In the genomic region with DNA sequence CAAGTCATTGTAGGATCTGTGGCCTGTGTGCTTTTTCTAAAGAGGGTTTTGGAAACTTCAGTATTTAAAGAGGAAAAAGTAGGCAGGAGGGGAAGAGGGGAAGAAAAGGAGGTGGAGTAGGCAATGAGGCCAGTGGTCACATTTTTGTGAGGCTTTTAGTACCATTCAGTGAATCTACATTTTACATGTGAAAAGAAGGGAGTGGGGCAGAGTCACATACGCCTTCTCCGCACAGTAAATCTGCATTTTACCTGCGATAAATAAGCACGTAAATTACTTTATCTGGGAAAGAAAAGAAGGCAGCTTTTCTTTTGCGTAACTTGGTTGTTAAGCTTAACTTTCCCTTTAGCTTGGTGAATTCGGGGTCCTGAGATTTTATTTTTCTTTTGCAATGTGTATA, we compare ENCODE assay signal across 18 cellular contexts. TPM values are rescaled to one million over a fixed set of nuclear protein-coding genes. Genes with fewer than 3 reads are reported as not detected.
DNase-seq lines count a peak whose midpoint lies in the region; ATAC-seq lines count a peak whose summit lies in the region.
"Had no signal": no experiment of that assay in that cellular context is flagged by ENCODE, and none has a peak within 500 bp of the region (broad histone marks: within the 10 kb centered on the region; RNA-seq: fewer than 3 reads in every experiment).

No MANE protein-coding gene starts in this region.

- no peaks in the 10 kb centered on the region for H3K9me3 Mint-ChIP-seq in activated T-cell treated with anti-CD3 and anti-CD28 coated beads, Interleukin-2, amount 50 U/mL, for 72 hours
- H3K9me3 Mint-ChIP-seq in activated T-cell treated with anti-CD3 and anti-CD28 coated beads, Interleukin-2, amount 50 U/mL, for 24 hours = no peaks in the 10 kb centered on the region
- no peaks in the 10 kb centered on the region for H3K9me3 Mint-ChIP-seq in central memory CD8-positive, alpha-beta T cell
- H3K9me3 Mint-ChIP-seq in stimulated activated memory B cell treated with anti-CD40 and anti-IgM and Interleukin-4, amounts not matched to agents 10 μg/mL and 1 μg/mL and 100 μg/mL, for 72 hours = no peaks in the 10 kb centered on the region

- 87% methylated on average over 6 of the region's 6 CpGs for WGBS in HUES64

- DNase-seq in activated T-cell treated with anti-CD3 and anti-CD28 coated beads, Interleukin-2, amount 50 U/mL, for 72 hours = no peak
- no peak for DNase-seq in activated T-cell treated with anti-CD3 and anti-CD28 coated beads, Interleukin-2, amount 50 U/mL, for 24 hours
- DNase-seq in central memory CD8-positive, alpha-beta T cell (ENCODE audit: low spot score in 2 of 2) = no peak
- no peak for DNase-seq in DMS79 treated with DMSO at 0.1 percent for 48 hours (lab: John Stamatoyannopoulos, UW)
- DNase-seq: DMS 273 treated with DMSO at 0.1 percent for 48 hours, H7, NCI-H1048, NCI-H1436 treated with DMSO at 0.1 percent for 48 hours, NCI-H2029 treated with DMSO at 0.1 percent for 48 hours, NCI-H510A treated with DMSO at 0.1 percent for 48 hours, NCI-H82 had no signal

- H3K36me3 ChIP-seq in HUES64 (ENCODE audit: insufficient read depth, low read length) = no peaks in the 10 kb centered on the region

- H3K4me3 ChIP-seq in HUES64 (ENCODE audit: low read length) = no peak overlapping the region
- H3K4me3 ChIP-seq: BLaER1 had no signal

- no peak for ATAC-seq in activated T-cell treated with anti-CD3 and anti-CD28 coated beads, Interleukin-2, amount 50 U/mL, for 72 hours (replicated peaks in 1 of 2)
- no peak for ATAC-seq in central memory CD8-positive, alpha-beta T cell (replicated peaks; ENCODE audit: extremely low read depth, poor library complexity, severe bottlenecking)
- ATAC-seq in stimulated activated memory B cell treated with anti-CD40 and anti-IgM and Interleukin-4, amounts not matched to agents 10 μg/mL and 1 μg/mL and 100 μg/mL, for 72 hours = no peak
- no peak for ATAC-seq in HG03521 (IDR thresholded peaks at IDR 0.05; ENCODE audit: unreplicated experiment)
- no peak for ATAC-seq in GM19395 (IDR thresholded peaks at IDR 0.05; ENCODE audit: unreplicated experiment)

- peaks cover 9% of the 10 kb centered on the region for H3K27me3 Mint-ChIP-seq in activated T-cell treated with anti-CD3 and anti-CD28 coated beads, Interleukin-2, amount 50 U/mL, for 72 hours (ENCODE audit: low read depth)
- no peaks in the 10 kb centered on the region for H3K27me3 Mint-ChIP-seq in activated T-cell treated with anti-CD3 and anti-CD28 coated beads, Interleukin-2, amount 50 U/mL, for 24 hours
- H3K27me3 Mint-ChIP-seq in central memory CD8-positive, alpha-beta T cell = no peaks in the 10 kb centered on the region
- no peaks in the 10 kb centered on the region for H3K27me3 Mint-ChIP-seq in stimulated activated memory B cell treated with anti-CD40 and anti-IgM and Interleukin-4, amounts not matched to agents 10 μg/mL and 1 μg/mL and 100 μg/mL, for 72 hours

- H3K9ac ChIP-seq in HUES64 (ENCODE audit: low read depth, low read length) = no peak overlapping the region
- H3K9ac ChIP-seq: BLaER1 had no signal

- no peak overlapping the region for H3K4me3 Mint-ChIP-seq in activated T-cell treated with anti-CD3 and anti-CD28 coated beads, Interleukin-2, amount 50 U/mL, for 72 hours
- no peak overlapping the region for H3K4me3 Mint-ChIP-seq in activated T-cell treated with anti-CD3 and anti-CD28 coated beads, Interleukin-2, amount 50 U/mL, for 24 hours
- peak overlapping the region; percentile 0 for H3K4me3 Mint-ChIP-seq in central memory CD8-positive, alpha-beta T cell
- H3K4me3 Mint-ChIP-seq in stimulated activated memory B cell treated with anti-CD40 and anti-IgM and Interleukin-4, amounts not matched to agents 10 μg/mL and 1 μg/mL and 100 μg/mL, for 72 hours = no peak overlapping the region

- H3K27ac ChIP-seq in HUES64 (ENCODE audit: low read depth, low read length) = peak overlapping the region; percentile 71; the same call in 1 of the 2 replicates
- H3K27ac ChIP-seq: BLaER1 had no signal

- peaks cover 46% of the 10 kb centered on the region for H3K4me1 Mint-ChIP-seq in activated T-cell treated with anti-CD3 and anti-CD28 coated beads, Interleukin-2, amount 50 U/mL, for 72 hours (ENCODE audit: low read depth)
- H3K4me1 Mint-ChIP-seq in activated T-cell treated with anti-CD3 and anti-CD28 coated beads, Interleukin-2, amount 50 U/mL, for 24 hours (ENCODE audit: low read depth) = peaks cover 58% of the 10 kb centered on the region
- H3K4me1 Mint-ChIP-seq in central memory CD8-positive, alpha-beta T cell = peaks cover 55% of the 10 kb centered on the region
- peaks cover 29% of the 10 kb centered on the region for H3K4me1 Mint-ChIP-seq in stimulated activated memory B cell treated with anti-CD40 and anti-IgM and Interleukin-4, amounts not matched to agents 10 μg/mL and 1 μg/mL and 100 μg/mL, for 72 hours

- no peaks in the 10 kb centered on the region for H3K27me3 ChIP-seq in HUES64 (ENCODE audit: insufficient read depth, low read length)
- H3K27me3 ChIP-seq: BLaER1 had no signal

- no peaks in the 10 kb centered on the region for H3K9me3 ChIP-seq in HUES64 (ENCODE audit: insufficient read depth, low read depth, low read length)
- H3K9me3 ChIP-seq: BLaER1 had no signal

- H3K4me1 ChIP-seq in HUES64 (ENCODE audit: insufficient read depth, low read length) = peaks cover 8% of the 10 kb centered on the region; the same call in 1 of the 2 replicates

- no peaks in the 10 kb centered on the region for H3K36me3 Mint-ChIP-seq in activated T-cell treated with anti-CD3 and anti-CD28 coated beads, Interleukin-2, amount 50 U/mL, for 72 hours (ENCODE audit: insufficient read depth in 2 of 2)
- no peaks in the 10 kb centered on the region for H3K36me3 Mint-ChIP-seq in activated T-cell treated with anti-CD3 and anti-CD28 coated beads, Interleukin-2, amount 50 U/mL, for 24 hours (ENCODE audit: low read depth)
- peaks cover 26% of the 10 kb centered on the region for H3K36me3 Mint-ChIP-seq in central memory CD8-positive, alpha-beta T cell (ENCODE audit: insufficient read depth)
- peaks cover 13% of the 10 kb centered on the region for H3K36me3 Mint-ChIP-seq in stimulated activated memory B cell treated with anti-CD40 and anti-IgM and Interleukin-4, amounts not matched to agents 10 μg/mL and 1 μg/mL and 100 μg/mL, for 72 hours

- H3K27ac Mint-ChIP-seq in activated T-cell treated with anti-CD3 and anti-CD28 coated beads, Interleukin-2, amount 50 U/mL, for 72 hours = peak overlapping the region; percentile 40
- no peak overlapping the region for H3K27ac Mint-ChIP-seq in activated T-cell treated with anti-CD3 and anti-CD28 coated beads, Interleukin-2, amount 50 U/mL, for 24 hours
- H3K27ac Mint-ChIP-seq in central memory CD8-positive, alpha-beta T cell (ENCODE audit: low read depth) = peak overlapping the region; percentile 6
- H3K27ac Mint-ChIP-seq in stimulated activated memory B cell treated with anti-CD40 and anti-IgM and Interleukin-4, amounts not matched to agents 10 μg/mL and 1 μg/mL and 100 μg/mL, for 72 hours = peak overlapping the region; percentile 11

RNA-seq across cellular contexts. Expression of a gene that starts 13.2 kb away (rescaled TPM):
- total RNA-seq in activated T-cell treated with anti-CD3 and anti-CD28 coated beads, Interleukin-2, amount 50 U/mL, for 72 hours = 10 to 100 TPM in 1 of 2 donors, 1 to 10 TPM in 1; 5.1 to 10.6 TPM
- polyA plus RNA-seq in HUES64 (2013, experiment 1 of 2) = 9.6 TPM
- polyA plus RNA-seq in HUES64 (2013, experiment 2 of 2) = 8.4 TPM

RNA-seq across cellular contexts. Expression of a gene that starts 59.5 kb away (rescaled TPM):
- not detected for total RNA-seq in activated T-cell treated with anti-CD3 and anti-CD28 coated beads, Interleukin-2, amount 50 U/mL, for 72 hours
- polyA plus RNA-seq in HUES64 (2013, experiment 1 of 2) = not detected
- polyA plus RNA-seq in HUES64 (2013, experiment 2 of 2) = not detected
- total RNA-seq: A172, H7, HT1080 had no signal
